In genomic region chr16:80536246-80536645, GRCh38 we compare ENCODE assay signal across 19 cellular contexts. TPM values are rescaled to one million over a fixed set of nuclear protein-coding genes. Genes with fewer than 3 reads are reported as not detected.
"Had no signal": no experiment of that assay in that cellular context is flagged by ENCODE, and none has a peak within 500 bp of the region (broad histone marks: within the 10 kb centered on the region; RNA-seq: fewer than 3 reads in every experiment).

No MANE protein-coding gene starts in this region.

- H3K9me3 Mint-ChIP-seq: activated CD4-positive, alpha-beta T cell treated with anti-CD3 and anti-CD28 coated beads, Interleukin-2, amount 10 ng/mL, durations not matched to agents 7 days and 5 days had no signal

- H3K4me3 Mint-ChIP-seq: activated CD4-positive, alpha-beta T cell treated with anti-CD3 and anti-CD28 coated beads, Interleukin-2, amount 10 ng/mL, durations not matched to agents 7 days and 5 days; natural killer cell treated with Interleukin-12 subunit alpha and Interleukin-12 subunit beta and Interleukin-15 and Interleukin-18, amount 100 ng/mL, for 72 hours; stimulated activated naive B cell treated with anti-CD40 and anti-IgM and Interleukin-4, amounts not matched to agents 10 μg/mL and 1 μg/mL and 100 μg/mL, for 72 hours; type B pancreatic cell had no signal

- H3K36me3 Mint-ChIP-seq: type B pancreatic cell had no signal

- H3K36me3 ChIP-seq: esophagus squamous epithelium, gastroesophageal sphincter, left ventricle myocardium inferior, thoracic aorta, vagina had no signal

- H3K4me3 ChIP-seq: coronary artery, esophagus squamous epithelium, gastroesophageal sphincter, left ventricle myocardium inferior, thoracic aorta, vagina had no signal

- ATAC-seq: gastroesophageal sphincter; stimulated activated naive B cell treated with anti-CD40 and anti-IgM and Interleukin-4, amounts not matched to agents 10 μg/mL and 1 μg/mL and 100 μg/mL, for 72 hours had no signal

- H3K9me3 ChIP-seq: esophagus squamous epithelium, gastroesophageal sphincter, left ventricle myocardium inferior, thoracic aorta, vagina had no signal

- H3K27ac ChIP-seq: coronary artery, esophagus squamous epithelium, gastroesophageal sphincter, left ventricle myocardium inferior, thoracic aorta, vagina had no signal

- H3K27me3 ChIP-seq: vagina had no signal

- DNase-seq: activated CD4-positive, alpha-beta T cell treated with anti-CD3 and anti-CD28 coated beads, Interleukin-2, amount 10 ng/mL, durations not matched to agents 7 days and 5 days; activated naive CD4-positive, alpha-beta T cell; cerebellar nuclear complex; esophagus squamous epithelium; head of caudate nucleus; hypothalamus; left ventricle myocardium inferior; mammary epithelial cell; retina; stimulated activated naive B cell treated with anti-CD40 and anti-IgM and Interleukin-4, amounts not matched to agents 10 μg/mL and 1 μg/mL and 100 μg/mL, for 72 hours; T-helper 9 cell had no signal

- H3K27ac Mint-ChIP-seq: activated CD4-positive, alpha-beta T cell treated with anti-CD3 and anti-CD28 coated beads, Interleukin-2, amount 10 ng/mL, durations not matched to agents 7 days and 5 days; natural killer cell treated with Interleukin-12 subunit alpha and Interleukin-12 subunit beta and Interleukin-15 and Interleukin-18, amount 100 ng/mL, for 72 hours; progenitor cell of endocrine pancreas; stimulated activated naive B cell treated with anti-CD40 and anti-IgM and Interleukin-4, amounts not matched to agents 10 μg/mL and 1 μg/mL and 100 μg/mL, for 72 hours; type B pancreatic cell had no signal

RNA-seq across cellular contexts. Expression of gene DYNLRB2, which starts 4.5 kb away (rescaled TPM):
- total RNA-seq: left ventricle myocardium inferior; natural killer cell treated with Interleukin-12 subunit alpha and Interleukin-12 subunit beta and Interleukin-15 and Interleukin-18, amount 100 ng/mL, for 72 hours; osteocyte; thoracic aorta; vagina had no signal
